Comparison of ENCODE assay signal across 8 cellular contexts in the genomic region with DNA sequence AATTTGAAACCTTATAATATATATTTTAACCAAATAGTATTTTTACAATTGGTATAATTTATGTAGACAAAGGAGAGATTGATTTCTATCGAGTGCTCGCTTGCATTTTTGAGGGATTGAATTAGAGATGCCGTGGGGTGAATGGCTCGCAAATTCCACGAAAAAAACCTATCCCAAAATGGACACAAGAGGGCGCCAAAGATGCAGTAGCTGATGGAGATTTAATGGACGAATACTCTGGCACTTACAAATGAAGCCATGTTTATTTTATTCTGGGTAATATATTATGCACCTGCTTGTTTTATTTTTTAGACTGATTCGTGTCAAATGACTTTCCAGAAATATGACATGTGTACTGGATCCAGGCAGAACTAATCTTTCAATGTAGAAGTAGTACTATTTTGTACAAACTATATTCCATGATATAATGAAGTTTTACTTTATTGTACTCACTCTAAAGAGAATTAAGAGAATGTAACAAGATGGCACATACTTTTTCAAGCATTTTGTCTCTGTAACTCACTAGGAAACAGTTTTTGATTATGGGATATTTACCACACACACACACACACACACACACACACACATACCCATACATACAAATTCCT.
A peak's percentile ranks its signal among the peaks of the same experiment; 100 is the strongest.
DNase-seq lines count a peak whose midpoint lies in the region; ATAC-seq and TF ChIP-seq lines count a peak whose summit lies in the region.

No MANE protein-coding gene starts in this region.

- no peak overlapping the region for H2AFZ ChIP-seq in IMR-90 (replicated peaks; ENCODE audit: low read length, poor library complexity)

- no peaks in the 10 kb centered on the region for H3K9me1 ChIP-seq in IMR-90 (ENCODE audit: insufficient read depth, low read length)

- no peaks in the 10 kb centered on the region for H3K4me1 Mint-ChIP-seq in activated naive CD4-positive, alpha-beta T cell treated with anti-CD3 and anti-CD28 coated beads, Interleukin-2, amount 10 ng/mL, durations not matched to agents 7 days and 5 days

- no peaks in the 10 kb centered on the region for H3K36me3 ChIP-seq in IMR-90 (ENCODE audit: control insufficient read depth, insufficient read depth, low read length)

- H4K8ac ChIP-seq in IMR-90 (ENCODE audit: low read depth in 2 of 2, low read length in 2 of 2): no peak overlapping the region

- H3K4me1 ChIP-seq in IMR-90 (ENCODE audit: control insufficient read depth, insufficient read depth, low read length): no peaks in the 10 kb centered on the region

- no peak overlapping the region for H2BK5ac ChIP-seq in IMR-90 (ENCODE audit: low read depth, low read length, poor library complexity, severe bottlenecking)

- H3K79me1 ChIP-seq in IMR-90 (ENCODE audit: low read depth in 1 of 2, low read length in 2 of 2): no peaks in the 10 kb centered on the region

- H3K9me3 ChIP-seq in AG04450 (ENCODE audit: control insufficient read depth, insufficient read depth, low read length) (no peaks in the 10 kb centered on the region), IMR-90 (ENCODE audit: control insufficient read depth, insufficient read depth, low read length) (no peaks in the 10 kb centered on the region)

- no peak overlapping the region for H3K9ac ChIP-seq in IMR-90 (ENCODE audit: low read depth, low read length)

- no peak overlapping the region for H3K4me2 ChIP-seq in IMR-90 (ENCODE audit: low read depth, low read length)

- no peak overlapping the region for H3K18ac ChIP-seq in IMR-90 (ENCODE audit: low read depth, low read length)

- DNase-seq in AG04450 (ENCODE audit: low read depth, low spot score) (peak; percentile 10), IMR-90 (peak; percentile 38), RPMI8226 (peak; percentile 63), hippocampal formation (lab: John Stamatoyannopoulos, UW) (peak; percentile 7 to 41)
- DNase-seq in activated naive CD4-positive, alpha-beta T cell treated with anti-CD3 and anti-CD28 coated beads, Interleukin-2, amount 10 ng/mL, durations not matched to agents 7 days and 5 days: peak; percentile 69
- peak; percentile 24 to 40 (median 32) for DNase-seq in stimulated activated CD4-positive, alpha-beta T cell treated with anti-CD3 and anti-CD28 coated beads, Interleukin-1b, Interleukin-23, amount 100 ng/mL, for 24 hours (ENCODE audit: low read depth in 4 of 4, low spot score in 1 of 4)

- no peak overlapping the region for H3K14ac ChIP-seq in IMR-90 (replicated peaks; ENCODE audit: low read depth, low read length)

- intact Hi-C loops in IMR-90 (cut with micrococcal nuclease): loop anchor here (5.0 to 10.0 kb wide), 2 partner anchors 715 to 1553 kb away; no protein-coding TSS in a partner anchor

- no peak overlapping the region for H4K5ac ChIP-seq in IMR-90 (ENCODE audit: low read depth, low read length)

- H3K27me3 ChIP-seq in AG04450 (ENCODE audit: control insufficient read depth, insufficient read depth, low read length): no peaks in the 10 kb centered on the region
- H3K27me3 ChIP-seq in IMR-90 (ENCODE audit: control insufficient read depth, insufficient read depth, low read length): no peaks in the 10 kb centered on the region; the same call in 1 of the 2 replicates

- H3K27ac Mint-ChIP-seq in activated naive CD4-positive, alpha-beta T cell treated with anti-CD3 and anti-CD28 coated beads, Interleukin-2, amount 10 ng/mL, durations not matched to agents 7 days and 5 days: no peak overlapping the region

- no peak overlapping the region for H3K56ac ChIP-seq in IMR-90 (ENCODE audit: extremely low read depth, insufficient read depth, low read length)

- no peak overlapping the region for H3K4me3 ChIP-seq in AG04450 (ENCODE audit: low read depth, low read length)
- no peak overlapping the region for H3K4me3 ChIP-seq in GM12875 (ENCODE audit: low read depth, low read length)
- no peak overlapping the region for H3K4me3 ChIP-seq in IMR-90 (ENCODE audit: insufficient read depth, low read depth, low read length)

- H2BK20ac ChIP-seq in IMR-90 (ENCODE audit: low read depth, low read length): no peak overlapping the region

- TF ChIP-seq POLR2A in IMR-90 (IDR thresholded peaks at IDR 0.05; ENCODE audit: low read depth, low read length) (no peak), GM18505 (IDR thresholded peaks at IDR 0.05; ENCODE audit: borderline replicate concordance, extremely low read depth, insufficient read depth, insufficient read length) (no peak)

- peak; percentile 54 for TF ChIP-seq RAD21 in IMR-90 (IDR thresholded peaks at IDR 0.05; ENCODE audit: low read length)

- no TSS peak for BruUV-seq in IMR-90 (replicated peaks; lab: Mats Ljungman, UMichigan)

- no peak overlapping the region for H2AK9ac ChIP-seq in IMR-90 (replicated peaks; ENCODE audit: low read depth, low read length, poor library complexity)

- WGBS in IMR-90 (ENCODE audit: extremely low coverage in 2 of 2, insufficient read length in 1 of 2), 2 experiments: no CpG with 5 or more reads among the region's 8 CpGs

- CTCF ChIA-PET in AG04450 (lab: Charles Lee) (interaction anchor here (0.5 to 1.6 kb wide), 39 partner anchors 8 to 1630 kb away, joined by 3 to 52 read pairs (median 4); no protein-coding TSS in a partner anchor), IMR-90 (lab: Yijun Ruan, JAX) (interaction anchor here (0.6 to 1.6 kb wide), 9 partner anchors 8 to 1544 kb away, joined by 3 to 14 read pairs (median 3); no protein-coding TSS in a partner anchor)
- CTCF ChIA-PET in activated naive CD4-positive, alpha-beta T cell treated with anti-CD3 and anti-CD28 coated beads, Interleukin-2, amount 10 ng/mL, durations not matched to agents 7 days and 5 days (lab: Charles Lee): interaction anchor here (0.6 to 1.6 kb wide), 5 partner anchors 8 to 1179 kb away, joined by 3 to 11 read pairs (median 3); no protein-coding TSS in a partner anchor

- peaks cover 35% of the 10 kb centered on the region for H3K27me3 Mint-ChIP-seq in activated naive CD4-positive, alpha-beta T cell treated with anti-CD3 and anti-CD28 coated beads, Interleukin-2, amount 10 ng/mL, durations not matched to agents 7 days and 5 days

- no peak overlapping the region for H3K4ac ChIP-seq in IMR-90 (ENCODE audit: low read depth, low read length)

- no peak overlapping the region for H2BK15ac ChIP-seq in IMR-90 (ENCODE audit: low read depth, low read length)

- H4K91ac ChIP-seq in IMR-90 (ENCODE audit: insufficient read depth, low read depth, low read length): no peak overlapping the region

- no peaks in the 10 kb centered on the region for H4K20me1 ChIP-seq in IMR-90 (ENCODE audit: insufficient read depth, low read length)

- dilution Hi-C loops in IMR-90 (cut with HindIII; ENCODE audit: low sequenced_read_pairs, unreplicated experiment): no loop called here

- H3K23ac ChIP-seq in IMR-90 (ENCODE audit: low read depth, low read length): no peak overlapping the region

- H3K27ac ChIP-seq in AG04450 (ENCODE audit: low read depth, low read length) (no peak overlapping the region), IMR-90 (ENCODE audit: insufficient read depth, low read length) (no peak overlapping the region)

- ATAC-seq in IMR-90 (ENCODE audit: low read depth): peak; percentile 56
- no peak for ATAC-seq in GM18505 (IDR thresholded peaks at IDR 0.05; ENCODE audit: unreplicated experiment)

- H2BK120ac ChIP-seq in IMR-90 (ENCODE audit: low read depth, low read length): no peak overlapping the region

- no peak overlapping the region for H2AK5ac ChIP-seq in IMR-90 (ENCODE audit: low read depth, low read length)

- TF ChIP-seq CTCF in AG04450 (IDR thresholded peaks at IDR 0.05; ENCODE audit: low read depth, low read length) (peak; percentile 91), GM12875 (IDR thresholded peaks at IDR 0.05; ENCODE audit: borderline replicate concordance, insufficient read depth, low read depth, low read length) (peak; percentile 66; the same call in 1 of the 2 replicates), IMR-90 (conservative IDR thresholded peaks at IDR 0.05; ENCODE audit: low read depth, low read length) (peak; percentile 81)

- no peaks in the 10 kb centered on the region for H3K36me3 Mint-ChIP-seq in activated naive CD4-positive, alpha-beta T cell treated with anti-CD3 and anti-CD28 coated beads, Interleukin-2, amount 10 ng/mL, durations not matched to agents 7 days and 5 days

- H3K4me3 Mint-ChIP-seq in activated naive CD4-positive, alpha-beta T cell treated with anti-CD3 and anti-CD28 coated beads, Interleukin-2, amount 10 ng/mL, durations not matched to agents 7 days and 5 days: no peak overlapping the region

- in situ Hi-C loops in IMR-90 (cut with MboI; ENCODE audit: low sequenced_read_pairs): loop anchor here (10.0 to 25.0 kb wide), 2 partner anchors 1175 to 1428 kb away; no protein-coding TSS in a partner anchor

- POLR2A ChIA-PET in AG04450 (lab: Yijun Ruan, JAX): no interaction called here
- POLR2A ChIA-PET in IMR-90 (lab: Charles Lee; ENCODE audit: unreplicated experiment): no interaction called here

- no peaks in the 10 kb centered on the region for H3K9me3 Mint-ChIP-seq in activated naive CD4-positive, alpha-beta T cell treated with anti-CD3 and anti-CD28 coated beads, Interleukin-2, amount 10 ng/mL, durations not matched to agents 7 days and 5 days

TF ChIP-seq in IMR-90, 13 proteins besides CTCF, POLR2A, EP300 and RAD21:
- TF ChIP-seq MXI1 (IDR thresholded peaks at IDR 0.05; ENCODE audit: borderline replicate concordance, low read depth, low read length) (no peak), SMC3 (IDR thresholded peaks at IDR 0.05; ENCODE audit: low read depth, low read length) (peak; percentile 53), NFE2L2 (IDR thresholded peaks at IDR 0.05; ENCODE audit: low read depth, low read length) (no peak), FOS (IDR thresholded peaks at IDR 0.05; ENCODE audit: low read depth, low read length) (no peak)

Comparison
In these comparisons a context has a peak if more than half of its experiments do, and no peak if none do; other contexts are left out.
1. DNase-seq: peak in every context shown above with its lines; median percentile 69 in activated naive CD4-positive, alpha-beta T cell treated with anti-CD3 and anti-CD28 coated beads, Interleukin-2, amount 10 ng/mL, durations not matched to agents 7 days and 5 days; 63 in RPMI8226; 38 in IMR-90; 32 in stimulated activated CD4-positive, alpha-beta T cell treated with anti-CD3 and anti-CD28 coated beads, Interleukin-1b, Interleukin-23, amount 100 ng/mL, for 24 hours; 24 in hippocampal formation; 10 in AG04450.